In the genomic region with DNA sequence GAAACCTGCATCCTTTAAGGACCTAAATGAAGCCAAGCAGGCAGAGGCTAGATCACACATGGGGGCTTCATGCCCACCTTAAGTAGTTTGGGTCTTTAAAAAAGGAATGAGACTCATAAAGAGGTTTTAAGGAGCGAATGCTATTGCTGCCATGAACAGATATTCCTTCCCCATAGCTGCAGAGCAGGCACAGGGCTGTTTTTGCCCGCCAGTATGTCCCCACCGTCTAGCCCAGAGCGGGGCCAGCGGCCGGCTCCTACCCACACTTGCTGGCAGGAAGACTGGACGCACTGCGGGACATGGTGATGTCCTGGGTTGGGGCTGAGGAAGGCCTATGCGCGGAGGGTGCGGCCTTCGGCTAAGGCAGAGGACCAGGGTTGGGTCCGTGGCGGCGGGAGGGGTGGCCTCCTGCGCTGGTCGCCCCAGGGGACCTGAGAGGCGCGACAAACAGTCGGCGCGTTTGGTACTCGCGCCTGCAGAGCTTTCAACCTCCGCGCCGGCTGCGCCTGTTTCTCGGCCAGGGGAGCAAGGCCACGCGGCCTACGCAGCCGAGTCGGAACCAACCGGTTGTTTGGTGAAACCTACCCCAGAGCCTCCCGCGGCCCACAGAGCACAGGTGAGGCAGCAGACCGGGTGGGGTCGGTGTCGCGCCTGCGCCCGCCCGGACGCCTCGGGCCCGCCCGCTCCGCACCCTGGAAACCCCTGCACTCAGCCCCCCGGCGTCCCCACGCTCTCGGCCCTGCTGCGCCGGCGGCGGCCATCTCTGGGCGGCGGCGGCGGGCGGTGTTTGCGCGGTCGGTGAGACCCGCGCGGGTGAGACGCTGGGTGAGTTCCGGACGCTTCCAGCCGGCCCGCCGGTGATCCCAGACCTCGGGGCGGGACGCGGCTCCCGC, we compare ENCODE assay signal across 1 cellular context.
A peak's percentile ranks its signal among the peaks of the same experiment; 100 is the strongest.
TF ChIP-seq lines count a peak whose summit lies in the region.

A gene with protein sequence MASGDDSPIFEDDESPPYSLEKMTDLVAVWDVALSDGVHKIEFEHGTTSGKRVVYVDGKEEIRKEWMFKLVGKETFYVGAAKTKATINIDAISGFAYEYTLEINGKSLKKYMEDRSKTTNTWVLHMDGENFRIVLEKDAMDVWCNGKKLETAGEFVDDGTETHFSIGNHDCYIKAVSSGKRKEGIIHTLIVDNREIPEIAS (plus strand): TSS at position 450 of the 893 bp plus-strand sequence. CDS start 10,956 bp downstream, outside the sequence.

TF ChIP-seq in HepG2, 621 proteins besides CTCF, POLR2A, EP300 and RAD21 (continued from another document and continues in another):
- TF ChIP-seq, protein P1, sequence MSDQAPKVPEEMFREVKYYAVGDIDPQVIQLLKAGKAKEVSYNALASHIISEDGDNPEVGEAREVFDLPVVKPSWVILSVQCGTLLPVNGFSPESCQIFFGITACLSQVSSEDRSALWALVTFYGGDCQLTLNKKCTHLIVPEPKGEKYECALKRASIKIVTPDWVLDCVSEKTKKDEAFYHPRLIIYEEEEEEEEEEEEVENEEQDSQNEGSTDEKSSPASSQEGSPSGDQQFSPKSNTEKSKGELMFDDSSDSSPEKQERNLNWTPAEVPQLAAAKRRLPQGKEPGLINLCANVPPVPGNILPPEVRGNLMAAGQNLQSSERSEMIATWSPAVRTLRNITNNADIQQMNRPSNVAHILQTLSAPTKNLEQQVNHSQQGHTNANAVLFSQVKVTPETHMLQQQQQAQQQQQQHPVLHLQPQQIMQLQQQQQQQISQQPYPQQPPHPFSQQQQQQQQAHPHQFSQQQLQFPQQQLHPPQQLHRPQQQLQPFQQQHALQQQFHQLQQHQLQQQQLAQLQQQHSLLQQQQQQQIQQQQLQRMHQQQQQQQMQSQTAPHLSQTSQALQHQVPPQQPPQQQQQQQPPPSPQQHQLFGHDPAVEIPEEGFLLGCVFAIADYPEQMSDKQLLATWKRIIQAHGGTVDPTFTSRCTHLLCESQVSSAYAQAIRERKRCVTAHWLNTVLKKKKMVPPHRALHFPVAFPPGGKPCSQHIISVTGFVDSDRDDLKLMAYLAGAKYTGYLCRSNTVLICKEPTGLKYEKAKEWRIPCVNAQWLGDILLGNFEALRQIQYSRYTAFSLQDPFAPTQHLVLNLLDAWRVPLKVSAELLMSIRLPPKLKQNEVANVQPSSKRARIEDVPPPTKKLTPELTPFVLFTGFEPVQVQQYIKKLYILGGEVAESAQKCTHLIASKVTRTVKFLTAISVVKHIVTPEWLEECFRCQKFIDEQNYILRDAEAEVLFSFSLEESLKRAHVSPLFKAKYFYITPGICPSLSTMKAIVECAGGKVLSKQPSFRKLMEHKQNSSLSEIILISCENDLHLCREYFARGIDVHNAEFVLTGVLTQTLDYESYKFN (CRISPR knock-in tag; conservative IDR thresholded peaks at IDR 0.05) = no peak
- TF ChIP-seq KDM2A (CRISPR knock-in tag; IDR thresholded peaks at IDR 0.05; ENCODE audit: borderline replicate concordance, low read depth) (peak; percentile 86), ARNTL (CRISPR knock-in tag; IDR thresholded peaks at IDR 0.05) (peak; percentile 18; the same call in 1 of the 2 replicates), ERF (CRISPR knock-in tag; IDR thresholded peaks at IDR 0.05) (peak; percentile 33; the same call in 1 of the 2 replicates), ZNF605 (CRISPR knock-in tag; IDR thresholded peaks at IDR 0.05) (peak; percentile 46; the same call in 1 of the 2 replicates), ZIK1 (CRISPR knock-in tag; IDR thresholded peaks at IDR 0.05; ENCODE audit: borderline replicate concordance, low read depth) (peak; percentile 56; the same call in 1 of the 2 replicates), ZNF256 (CRISPR knock-in tag; conservative IDR thresholded peaks at IDR 0.05) (no peak), ZNF672 (CRISPR knock-in tag; IDR thresholded peaks at IDR 0.05) (no peak), ZNF367 (CRISPR knock-in tag; IDR thresholded peaks at IDR 0.05; ENCODE audit: borderline replicate concordance) (peak; percentile 81; the same call in 1 of the 2 replicates), PAWR (CRISPR knock-in tag; IDR thresholded peaks at IDR 0.05; ENCODE audit: borderline replicate concordance) (0 out of 2 replicates have a peak, but pooled peaks have one; percentile 39), ZNF317 (CRISPR knock-in tag; IDR thresholded peaks at IDR 0.05) (peak; percentile 64; the same call in 1 of the 2 replicates), ZNF879 (CRISPR knock-in tag; IDR thresholded peaks at IDR 0.05) (peak; percentile 89), ZSCAN30 (CRISPR knock-in tag; IDR thresholded peaks at IDR 0.05) (no peak), ZNF225 (CRISPR knock-in tag; IDR thresholded peaks at IDR 0.05) (peak; percentile 61; the same call in 1 of the 2 replicates), ZNF678 (CRISPR knock-in tag; IDR thresholded peaks at IDR 0.05) (peak; percentile 55; the same call in 1 of the 2 replicates), HOXA5 (CRISPR knock-in tag; IDR thresholded peaks at IDR 0.05) (peak; percentile 70; the same call in 1 of the 2 replicates), ZNF749 (CRISPR knock-in tag; IDR thresholded peaks at IDR 0.05; ENCODE audit: borderline replicate concordance) (peak; percentile 91), ZNF264 (CRISPR knock-in tag; IDR thresholded peaks at IDR 0.05) (0 out of 2 replicates have a peak, but pooled peaks have one; percentile 24), ZMYM3 (CRISPR knock-in tag; IDR thresholded peaks at IDR 0.05) (peak; percentile 64; the same call in 1 of the 2 replicates), ZNF10 (CRISPR knock-in tag; IDR thresholded peaks at IDR 0.05; ENCODE audit: borderline replicate concordance, low read depth) (no peak)
- TF ChIP-seq, protein P2, sequence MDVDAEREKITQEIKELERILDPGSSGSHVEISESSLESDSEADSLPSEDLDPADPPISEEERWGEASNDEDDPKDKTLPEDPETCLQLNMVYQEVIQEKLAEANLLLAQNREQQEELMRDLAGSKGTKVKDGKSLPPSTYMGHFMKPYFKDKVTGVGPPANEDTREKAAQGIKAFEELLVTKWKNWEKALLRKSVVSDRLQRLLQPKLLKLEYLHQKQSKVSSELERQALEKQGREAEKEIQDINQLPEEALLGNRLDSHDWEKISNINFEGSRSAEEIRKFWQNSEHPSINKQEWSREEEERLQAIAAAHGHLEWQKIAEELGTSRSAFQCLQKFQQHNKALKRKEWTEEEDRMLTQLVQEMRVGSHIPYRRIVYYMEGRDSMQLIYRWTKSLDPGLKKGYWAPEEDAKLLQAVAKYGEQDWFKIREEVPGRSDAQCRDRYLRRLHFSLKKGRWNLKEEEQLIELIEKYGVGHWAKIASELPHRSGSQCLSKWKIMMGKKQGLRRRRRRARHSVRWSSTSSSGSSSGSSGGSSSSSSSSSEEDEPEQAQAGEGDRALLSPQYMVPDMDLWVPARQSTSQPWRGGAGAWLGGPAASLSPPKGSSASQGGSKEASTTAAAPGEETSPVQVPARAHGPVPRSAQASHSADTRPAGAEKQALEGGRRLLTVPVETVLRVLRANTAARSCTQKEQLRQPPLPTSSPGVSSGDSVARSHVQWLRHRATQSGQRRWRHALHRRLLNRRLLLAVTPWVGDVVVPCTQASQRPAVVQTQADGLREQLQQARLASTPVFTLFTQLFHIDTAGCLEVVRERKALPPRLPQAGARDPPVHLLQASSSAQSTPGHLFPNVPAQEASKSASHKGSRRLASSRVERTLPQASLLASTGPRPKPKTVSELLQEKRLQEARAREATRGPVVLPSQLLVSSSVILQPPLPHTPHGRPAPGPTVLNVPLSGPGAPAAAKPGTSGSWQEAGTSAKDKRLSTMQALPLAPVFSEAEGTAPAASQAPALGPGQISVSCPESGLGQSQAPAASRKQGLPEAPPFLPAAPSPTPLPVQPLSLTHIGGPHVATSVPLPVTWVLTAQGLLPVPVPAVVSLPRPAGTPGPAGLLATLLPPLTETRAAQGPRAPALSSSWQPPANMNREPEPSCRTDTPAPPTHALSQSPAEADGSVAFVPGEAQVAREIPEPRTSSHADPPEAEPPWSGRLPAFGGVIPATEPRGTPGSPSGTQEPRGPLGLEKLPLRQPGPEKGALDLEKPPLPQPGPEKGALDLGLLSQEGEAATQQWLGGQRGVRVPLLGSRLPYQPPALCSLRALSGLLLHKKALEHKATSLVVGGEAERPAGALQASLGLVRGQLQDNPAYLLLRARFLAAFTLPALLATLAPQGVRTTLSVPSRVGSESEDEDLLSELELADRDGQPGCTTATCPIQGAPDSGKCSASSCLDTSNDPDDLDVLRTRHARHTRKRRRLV (CRISPR knock-in tag; IDR thresholded peaks at IDR 0.05) = 0 out of 2 replicates have a peak, but pooled peaks have one; percentile 39
- TF ChIP-seq, protein P3, sequence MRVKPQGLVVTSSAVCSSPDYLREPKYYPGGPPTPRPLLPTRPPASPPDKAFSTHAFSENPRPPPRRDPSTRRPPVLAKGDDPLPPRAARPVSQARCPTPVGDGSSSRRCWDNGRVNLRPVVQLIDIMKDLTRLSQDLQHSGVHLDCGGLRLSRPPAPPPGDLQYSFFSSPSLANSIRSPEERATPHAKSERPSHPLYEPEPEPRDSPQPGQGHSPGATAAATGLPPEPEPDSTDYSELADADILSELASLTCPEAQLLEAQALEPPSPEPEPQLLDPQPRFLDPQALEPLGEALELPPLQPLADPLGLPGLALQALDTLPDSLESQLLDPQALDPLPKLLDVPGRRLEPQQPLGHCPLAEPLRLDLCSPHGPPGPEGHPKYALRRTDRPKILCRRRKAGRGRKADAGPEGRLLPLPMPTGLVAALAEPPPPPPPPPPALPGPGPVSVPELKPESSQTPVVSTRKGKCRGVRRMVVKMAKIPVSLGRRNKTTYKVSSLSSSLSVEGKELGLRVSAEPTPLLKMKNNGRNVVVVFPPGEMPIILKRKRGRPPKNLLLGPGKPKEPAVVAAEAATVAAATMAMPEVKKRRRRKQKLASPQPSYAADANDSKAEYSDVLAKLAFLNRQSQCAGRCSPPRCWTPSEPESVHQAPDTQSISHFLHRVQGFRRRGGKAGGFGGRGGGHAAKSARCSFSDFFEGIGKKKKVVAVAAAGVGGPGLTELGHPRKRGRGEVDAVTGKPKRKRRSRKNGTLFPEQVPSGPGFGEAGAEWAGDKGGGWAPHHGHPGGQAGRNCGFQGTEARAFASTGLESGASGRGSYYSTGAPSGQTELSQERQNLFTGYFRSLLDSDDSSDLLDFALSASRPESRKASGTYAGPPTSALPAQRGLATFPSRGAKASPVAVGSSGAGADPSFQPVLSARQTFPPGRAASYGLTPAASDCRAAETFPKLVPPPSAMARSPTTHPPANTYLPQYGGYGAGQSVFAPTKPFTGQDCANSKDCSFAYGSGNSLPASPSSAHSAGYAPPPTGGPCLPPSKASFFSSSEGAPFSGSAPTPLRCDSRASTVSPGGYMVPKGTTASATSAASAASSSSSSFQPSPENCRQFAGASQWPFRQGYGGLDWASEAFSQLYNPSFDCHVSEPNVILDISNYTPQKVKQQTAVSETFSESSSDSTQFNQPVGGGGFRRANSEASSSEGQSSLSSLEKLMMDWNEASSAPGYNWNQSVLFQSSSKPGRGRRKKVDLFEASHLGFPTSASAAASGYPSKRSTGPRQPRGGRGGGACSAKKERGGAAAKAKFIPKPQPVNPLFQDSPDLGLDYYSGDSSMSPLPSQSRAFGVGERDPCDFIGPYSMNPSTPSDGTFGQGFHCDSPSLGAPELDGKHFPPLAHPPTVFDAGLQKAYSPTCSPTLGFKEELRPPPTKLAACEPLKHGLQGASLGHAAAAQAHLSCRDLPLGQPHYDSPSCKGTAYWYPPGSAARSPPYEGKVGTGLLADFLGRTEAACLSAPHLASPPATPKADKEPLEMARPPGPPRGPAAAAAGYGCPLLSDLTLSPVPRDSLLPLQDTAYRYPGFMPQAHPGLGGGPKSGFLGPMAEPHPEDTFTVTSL (CRISPR knock-in tag; IDR thresholded peaks at IDR 0.05; ENCODE audit: borderline replicate concordance) = 0 out of 2 replicates have a peak, but pooled peaks have one; percentile 36
- TF ChIP-seq, protein P4, sequence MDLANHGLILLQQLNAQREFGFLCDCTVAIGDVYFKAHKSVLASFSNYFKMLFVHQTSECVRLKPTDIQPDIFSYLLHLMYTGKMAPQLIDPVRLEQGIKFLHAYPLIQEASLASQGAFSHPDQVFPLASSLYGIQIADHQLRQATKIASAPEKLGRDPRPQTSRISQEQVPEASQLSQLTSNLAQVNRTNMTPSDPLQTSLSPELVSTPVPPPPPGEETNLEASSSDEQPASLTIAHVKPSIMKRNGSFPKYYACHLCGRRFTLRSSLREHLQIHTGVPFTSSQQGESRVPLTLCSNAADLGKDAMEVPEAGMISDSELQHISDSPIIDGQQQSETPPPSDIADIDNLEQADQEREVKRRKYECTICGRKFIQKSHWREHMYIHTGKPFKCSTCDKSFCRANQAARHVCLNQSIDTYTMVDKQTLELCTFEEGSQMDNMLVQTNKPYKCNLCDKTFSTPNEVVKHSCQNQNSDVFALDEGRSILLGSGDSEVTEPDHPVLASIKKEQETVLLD (CRISPR knock-in tag; IDR thresholded peaks at IDR 0.05; ENCODE audit: low read depth) = no peak
- TF ChIP-seq, protein P5, sequence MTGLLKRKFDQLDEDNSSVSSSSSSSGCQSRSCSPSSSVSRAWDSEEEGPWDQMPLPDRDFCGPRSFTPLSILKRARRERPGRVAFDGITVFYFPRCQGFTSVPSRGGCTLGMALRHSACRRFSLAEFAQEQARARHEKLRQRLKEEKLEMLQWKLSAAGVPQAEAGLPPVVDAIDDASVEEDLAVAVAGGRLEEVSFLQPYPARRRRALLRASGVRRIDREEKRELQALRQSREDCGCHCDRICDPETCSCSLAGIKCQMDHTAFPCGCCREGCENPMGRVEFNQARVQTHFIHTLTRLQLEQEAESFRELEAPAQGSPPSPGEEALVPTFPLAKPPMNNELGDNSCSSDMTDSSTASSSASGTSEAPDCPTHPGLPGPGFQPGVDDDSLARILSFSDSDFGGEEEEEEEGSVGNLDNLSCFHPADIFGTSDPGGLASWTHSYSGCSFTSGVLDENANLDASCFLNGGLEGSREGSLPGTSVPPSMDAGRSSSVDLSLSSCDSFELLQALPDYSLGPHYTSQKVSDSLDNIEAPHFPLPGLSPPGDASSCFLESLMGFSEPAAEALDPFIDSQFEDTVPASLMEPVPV (CRISPR knock-in tag; IDR thresholded peaks at IDR 0.05) = peak; percentile 42; the same call in 1 of the 2 replicates
